Comparison of ENCODE assay signal across 8 cellular contexts in genomic region chrX:39821011-39821708, GRCh38.
DNase-seq lines count a peak whose midpoint lies in the region; ATAC-seq, FAIRE-seq and TF ChIP-seq lines count a peak whose summit lies in the region.

No MANE protein-coding gene starts in this region.

- H3K9me3 Mint-ChIP-seq in mesothelial cell of epicardium: peaks cover 20% of the 10 kb centered on the region

- H3K36me3 Mint-ChIP-seq in mesothelial cell of epicardium: no peaks in the 10 kb centered on the region

- no peak overlapping the region for H3K27ac Mint-ChIP-seq in mesothelial cell of epicardium

- no peak overlapping the region for H2AFZ ChIP-seq in PC-9

- intact Hi-C loops in upper lobe of right lung (cut with DNase I): no loop called here
- intact Hi-C loops in PC-9 (cut with micrococcal nuclease; ENCODE audit: unreplicated experiment): no loop called here

- H3K27ac ChIP-seq in upper lobe of right lung: no peak overlapping the region
- no peak overlapping the region for H3K27ac ChIP-seq in PC-9

- H3K79me2 ChIP-seq in PC-9 (ENCODE audit: low read depth): no peaks in the 10 kb centered on the region

- H3K4me1 ChIP-seq in upper lobe of right lung: no peaks in the 10 kb centered on the region
- H3K4me1 ChIP-seq in PC-9 (replicated peaks; ENCODE audit: insufficient read depth): no peaks in the 10 kb centered on the region

- peaks cover 24% of the 10 kb centered on the region for H3K27me3 Mint-ChIP-seq in mesothelial cell of epicardium (ENCODE audit: low read depth)

- TF ChIP-seq CTCF in bronchial epithelial cell (IDR thresholded peaks at IDR 0.05; ENCODE audit: insufficient read depth, low read length, severe bottlenecking) (no peak), mesothelial cell of epicardium (IDR thresholded peaks at IDR 0.05; ENCODE audit: unreplicated experiment) (no peak), upper lobe of right lung (IDR thresholded peaks at IDR 0.05) (no peak), PC-9 (conservative IDR thresholded peaks at IDR 0.05) (no peak)

- FAIRE-seq in bronchial epithelial cell (lab: Jason Lieb, UNC): no peak

- CTCF ChIA-PET in PC-9 (lab: Charles Lee): no interaction called here

- POLR2A ChIA-PET in PC-9 (lab: Charles Lee; ENCODE audit: unreplicated experiment): no interaction called here

- no peaks in the 10 kb centered on the region for H3F3A ChIP-seq in PC-9 (ENCODE audit: insufficient read depth, low read depth)

- peaks cover 26% of the 10 kb centered on the region for H3K4me1 Mint-ChIP-seq in mesothelial cell of epicardium

- BruUV-seq in PC-9 (replicated peaks; lab: Mats Ljungman, UMichigan): no TSS peak

- ATAC-seq in upper lobe of right lung: peak; percentile 60

- H3K9me2 ChIP-seq in PC-9 (ENCODE audit: insufficient read depth): no peaks in the 10 kb centered on the region

- H3K27me3 ChIP-seq in bronchial epithelial cell (ENCODE audit: control insufficient read depth, insufficient read depth, low read length) (no peaks in the 10 kb centered on the region), upper lobe of right lung (no peaks in the 10 kb centered on the region), PC-9 (ENCODE audit: insufficient read depth, low read depth) (no peaks in the 10 kb centered on the region)

- H3K4me3 ChIP-seq in bronchial epithelial cell (ENCODE audit: low read depth, low read length) (peak overlapping the region; percentile 23), upper lobe of right lung (peak overlapping the region; percentile 42), PC-9 (no peak overlapping the region)

- DNase-seq in ELF-1 (ENCODE audit: low read depth, low spot score): peak; percentile 85
- peak; percentile 91 for DNase-seq in NCI-H2227 treated with DMSO at 0.1 percent for 48 hours (lab: John Stamatoyannopoulos, UW)
- no peak for DNase-seq in bronchial epithelial cell (ENCODE audit: low read depth)
- peak; percentile 37 to 45 for DNase-seq in mesothelial cell of epicardium (ENCODE audit: low spot score in 2 of 2, unreplicated experiment in 2 of 2)
- DNase-seq in upper lobe of right lung: no peak
- DNase-seq in A172 (ENCODE audit: low spot score): no peak
- DNase-seq in PC-9: no peak
- no peak for DNase-seq in middle frontal gyrus (ENCODE audit: extremely low spot score, low spot score)

- H3K36me3 ChIP-seq in bronchial epithelial cell (ENCODE audit: control insufficient read depth, insufficient read depth, low read length) (no peaks in the 10 kb centered on the region), upper lobe of right lung (no peaks in the 10 kb centered on the region), PC-9 (ENCODE audit: low read depth) (no peaks in the 10 kb centered on the region)

- H3K9me3 ChIP-seq in upper lobe of right lung (no peaks in the 10 kb centered on the region), PC-9 (ENCODE audit: insufficient read depth, low read depth) (no peaks in the 10 kb centered on the region)

- no peaks in the 10 kb centered on the region for H4K20me1 ChIP-seq in PC-9 (ENCODE audit: insufficient read depth)

- peak overlapping the region; percentile 55 for H3K4me3 Mint-ChIP-seq in mesothelial cell of epicardium

- no peak overlapping the region for H3K4me2 ChIP-seq in PC-9

Comparison
In these comparisons a context has a peak if more than half of its experiments do, and no peak if none do; other contexts are left out.
1. DNase-seq: peak in ELF-1 (single experiment), NCI-H2227 treated with DMSO at 0.1 percent for 48 hours (single experiment) and mesothelial cell of epicardium (2 of 2); none in bronchial epithelial cell (single experiment), upper lobe of right lung (single experiment), A172 (single experiment), PC-9 (0 of 2) and middle frontal gyrus (single experiment).